ENCODE assay signal across 26 cellular contexts in genomic region chr14:82626156-82627055, GRCh38.
"Had no signal": no experiment of that assay in that cellular context is flagged by ENCODE, and none has a peak within 500 bp of the region (broad histone marks: within the 10 kb centered on the region; RNA-seq: fewer than 3 reads in every experiment).

No MANE protein-coding gene starts in this region.

- H3K4me1 Mint-ChIP-seq: activated naive CD8-positive, alpha-beta T cell treated with anti-CD3 and anti-CD28 coated beads for 36 hours; memory B cell; naive thymus-derived CD8-positive, alpha-beta T cell; neural progenitor cell had no signal

- H3K27me3 Mint-ChIP-seq: activated naive CD8-positive, alpha-beta T cell treated with anti-CD3 and anti-CD28 coated beads for 36 hours; memory B cell; naive thymus-derived CD8-positive, alpha-beta T cell had no signal

- H3K9ac ChIP-seq: neural progenitor cell, parathyroid adenoma had no signal

- H2AFZ ChIP-seq: neural progenitor cell, parathyroid adenoma had no signal

- H3K27ac ChIP-seq: adrenal gland, body of pancreas, epithelial cell of prostate, gastroesophageal sphincter, neural progenitor cell, parathyroid adenoma, spleen, testis had no signal

- H3K4me2 ChIP-seq: neural progenitor cell had no signal

- ATAC-seq: body of pancreas; gastroesophageal sphincter; left colon; naive thymus-derived CD8-positive, alpha-beta T cell; right cardiac atrium had no signal

- H3K36me3 Mint-ChIP-seq: activated naive CD8-positive, alpha-beta T cell treated with anti-CD3 and anti-CD28 coated beads for 36 hours; memory B cell; naive thymus-derived CD8-positive, alpha-beta T cell; neural progenitor cell had no signal

- H3K36me3 ChIP-seq: adrenal gland, gastroesophageal sphincter, neural progenitor cell, spleen had no signal

- H3K9me3 ChIP-seq: adrenal gland, body of pancreas, gastroesophageal sphincter, testis had no signal

- H3K79me2 ChIP-seq: parathyroid adenoma had no signal

- DNase-seq: activated CD4-positive, alpha-beta T cell treated with anti-CD3 and anti-CD28 coated beads for 48 hours; activated CD4-positive, alpha-beta T cell treated with anti-CD3 and anti-CD28 coated beads, Interleukin-2, amount 50 U/mL, for 48 hours; activated CD4-positive, CD25-positive, alpha-beta regulatory T cell; activated CD8-positive, alpha-beta memory T cell treated with anti-CD3 and anti-CD28 coated beads for 24 hours; activated effector memory CD4-positive, alpha-beta T cell treated with Interleukin-2 at 50 U/mL for 16 hours; activated naive CD4-positive, alpha-beta T cell treated with anti-CD3 and anti-CD28 coated beads for 36 hours; activated naive CD8-positive, alpha-beta T cell treated with anti-CD3 and anti-CD28 coated beads for 36 hours; adrenal gland; aorta; body of pancreas; dermis blood vessel endothelial cell; effector CD4-positive, alpha-beta T cell; kidney; left colon; naive thymus-derived CD8-positive, alpha-beta T cell; occipital lobe; right cardiac atrium; spleen; stimulated activated naive CD4-positive, alpha-beta T cell; testis; trophoblast cell had no signal

- H3K4me3 Mint-ChIP-seq: activated naive CD4-positive, alpha-beta T cell treated with anti-CD3 and anti-CD28 coated beads for 36 hours; activated naive CD8-positive, alpha-beta T cell treated with anti-CD3 and anti-CD28 coated beads for 36 hours; memory B cell; naive thymus-derived CD8-positive, alpha-beta T cell; neural progenitor cell had no signal

- H3K27ac Mint-ChIP-seq: activated naive CD4-positive, alpha-beta T cell treated with anti-CD3 and anti-CD28 coated beads for 36 hours; activated naive CD8-positive, alpha-beta T cell treated with anti-CD3 and anti-CD28 coated beads for 36 hours; memory B cell; naive thymus-derived CD8-positive, alpha-beta T cell; neural progenitor cell had no signal

- H3K27me3 ChIP-seq: adrenal gland, body of pancreas, gastroesophageal sphincter, neural progenitor cell, spleen, testis had no signal

- H3K9me3 Mint-ChIP-seq: activated naive CD8-positive, alpha-beta T cell treated with anti-CD3 and anti-CD28 coated beads for 36 hours; neural progenitor cell had no signal

- H3K4me1 ChIP-seq: adrenal gland, body of pancreas, neural progenitor cell, parathyroid adenoma, spleen, testis had no signal

- H3K4me3 ChIP-seq: adrenal gland, body of pancreas, gastroesophageal sphincter, neural progenitor cell, spleen, testis had no signal
